27 cellular contexts compared by ENCODE assay signal in the genomic region with DNA sequence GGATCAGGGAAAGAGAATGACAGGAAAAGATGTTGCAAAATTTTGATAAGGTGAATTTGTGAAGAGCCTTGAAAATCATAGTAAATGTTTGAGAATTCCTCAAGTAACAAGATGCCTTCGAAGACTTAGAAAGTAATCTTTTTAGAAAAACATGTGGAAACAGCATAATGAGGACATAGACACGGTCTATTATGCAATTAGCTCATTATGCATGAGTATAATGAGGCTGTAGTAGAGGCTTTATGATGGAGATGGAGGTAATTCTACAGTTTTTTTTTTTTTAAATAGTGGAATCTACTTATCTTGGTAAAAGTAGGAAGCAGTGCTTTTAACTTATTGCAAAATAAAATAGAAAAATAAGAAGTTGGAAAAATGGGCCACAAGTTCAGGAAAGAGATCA.
"Had no signal": no experiment of that assay in that cellular context is flagged by ENCODE, and none has a peak within 500 bp of the region (broad histone marks: within the 10 kb centered on the region; RNA-seq: fewer than 3 reads in every experiment).

No MANE protein-coding gene starts in this region.

- H3K4me3 ChIP-seq: ovary, psoas muscle, right lobe of liver, sigmoid colon, stomach, thoracic aorta, thyroid gland, tibial nerve, upper lobe of left lung, vagina had no signal

- ATAC-seq: natural killer cell treated with Interleukin-12 subunit alpha and Interleukin-12 subunit beta and Interleukin-15 and Interleukin-18, amount 100 ng/mL, for 72 hours; psoas muscle; right cardiac atrium; right lobe of liver; stimulated activated effector memory CD8-positive, alpha-beta T cell treated with anti-CD3 and anti-CD28 coated beads, Interleukin-12 subunit alpha, Interleukin-12 subunit beta, amount 100 ng/mL, for 72 hours; stimulated activated naive B cell treated with anti-CD40 and anti-IgM and Interleukin-4, amounts not matched to agents 10 μg/mL and 1 μg/mL and 100 μg/mL, for 72 hours had no signal

- FAIRE-seq: small intestine, urothelium cell line had no signal

- H3K79me2 ChIP-seq: parathyroid adenoma had no signal

- H2AFZ ChIP-seq: parathyroid adenoma had no signal

- H3K36me3 ChIP-seq: neutrophil, ovary, right lobe of liver, sigmoid colon, stomach, thoracic aorta, thyroid gland, tibial nerve, upper lobe of left lung, vagina had no signal

- DNase-seq: nephron progenitor cell; nucleus accumbens; ovary; posterior cingulate gyrus; psoas muscle; right cardiac atrium; right lobe of liver; sigmoid colon; small intestine; stimulated activated CD4-positive, alpha-beta T cell treated with anti-CD3 and anti-CD28 coated beads, Interleukin-15, amount 100 ng/mL, for 24 hours; stimulated activated CD4-positive, alpha-beta T cell treated with anti-CD3 and anti-CD28 coated beads, Interleukin-2, amount 100 ng/mL, for 24 hours; stimulated activated CD4-positive, alpha-beta T cell treated with anti-CD3 and anti-CD28 coated beads, Interleukin-2, amount 100 ng/mL, for 48 hours; stimulated activated CD4-positive, alpha-beta T cell treated with anti-CD3 and anti-CD28 coated beads, Interleukin-4, amount 100 ng/mL, for 24 hours; stimulated activated naive B cell treated with anti-CD40 and anti-IgM and Interleukin-4, amounts not matched to agents 10 μg/mL and 1 μg/mL and 100 μg/mL, for 72 hours; stimulated activated naive CD4-positive, alpha-beta T cell treated with Interleukin-2 at 50 U/mL for 16 hours; stomach; thyroid gland; trophoblast cell; upper lobe of left lung had no signal

- H3K4me1 ChIP-seq: parathyroid adenoma, psoas muscle, right lobe of liver, sigmoid colon, stomach, thyroid gland, tibial nerve, upper lobe of left lung, vagina had no signal

- H3K9ac ChIP-seq: parathyroid adenoma had no signal

- H3K9me3 ChIP-seq: neutrophil, ovary, psoas muscle, right lobe of liver, sigmoid colon, stomach, thoracic aorta, thyroid gland, tibial nerve, upper lobe of left lung, vagina had no signal

- H3K27ac ChIP-seq: neutrophil, ovary, parathyroid adenoma, psoas muscle, right lobe of liver, sigmoid colon, stomach, thoracic aorta, thyroid gland, tibial nerve, upper lobe of left lung, vagina had no signal

- H3K27me3 ChIP-seq: neutrophil, ovary, right lobe of liver, sigmoid colon, stomach, thyroid gland, tibial nerve, upper lobe of left lung, vagina had no signal
